In the genomic region with DNA sequence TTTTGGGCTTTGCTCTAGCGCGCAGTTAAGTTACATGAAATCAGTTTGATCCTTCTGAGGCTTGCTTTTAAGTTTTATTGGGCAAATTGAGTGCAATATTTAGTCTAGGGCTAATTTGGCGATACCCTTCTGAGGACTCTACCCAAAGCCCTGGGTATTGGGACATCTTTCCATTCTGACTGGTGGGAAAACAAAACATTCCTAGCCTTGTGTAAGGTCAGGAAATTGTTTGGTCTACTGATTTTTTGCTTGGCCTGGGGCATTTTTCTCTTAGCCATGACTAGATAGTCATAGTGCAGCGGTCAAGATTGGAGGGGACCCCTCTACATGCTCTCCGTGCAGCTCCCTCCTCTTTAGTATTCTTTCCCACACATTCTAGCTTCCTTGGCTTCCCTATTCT, we compare ENCODE assay signal across 24 cellular contexts.
"Had no signal": no experiment of that assay in that cellular context is flagged by ENCODE, and none has a peak within 500 bp of the region (broad histone marks: within the 10 kb centered on the region; RNA-seq: fewer than 3 reads in every experiment).

No MANE protein-coding gene starts in this region.

- H3K36me3 ChIP-seq: esophagus muscularis mucosa, gastroesophageal sphincter, heart left ventricle, left lung, neural progenitor cell, right atrium auricular region, sigmoid colon, spleen, thoracic aorta, tibial nerve, upper lobe of right lung, uterus had no signal

- H2AFZ ChIP-seq: hepatocyte, neural progenitor cell, parathyroid adenoma had no signal

- H3K27me3 ChIP-seq: esophagus muscularis mucosa, foreskin keratinocyte, gastroesophageal sphincter, heart left ventricle, hepatocyte, left lung, neural progenitor cell, right atrium auricular region, sigmoid colon, spleen, tibial nerve, upper lobe of right lung, uterus had no signal

- H3K27ac ChIP-seq: coronary artery, esophagus muscularis mucosa, foreskin keratinocyte, gastroesophageal sphincter, heart left ventricle, hepatocyte, left lung, neural progenitor cell, parathyroid adenoma, right atrium auricular region, sigmoid colon, skin epidermis, spleen, thoracic aorta, tibial nerve, upper lobe of right lung, uterus had no signal

- H3K4me3 ChIP-seq: coronary artery, esophagus muscularis mucosa, gastroesophageal sphincter, heart left ventricle, hepatocyte, left lung, neural progenitor cell, right atrium auricular region, sigmoid colon, skin epidermis, spleen, thoracic aorta, tibial nerve, upper lobe of right lung, uterus had no signal

- H3K9ac ChIP-seq: neural progenitor cell, parathyroid adenoma had no signal

- DNase-seq: dermis blood vessel endothelial cell; effector memory CD4-positive, alpha-beta T cell; foreskin keratinocyte; heart left ventricle; left cardiac atrium; left lung; mesendoderm; midbrain; naive thymus-derived CD4-positive, alpha-beta T cell; sigmoid colon; spleen; stimulated activated CD4-positive, alpha-beta T cell treated with anti-CD3 and anti-CD28 coated beads, Interleukin-4, amount 100 ng/mL, for 4 hours; upper lobe of right lung; uterus had no signal

- H3K4me1 ChIP-seq: heart left ventricle, left lung, neural progenitor cell, parathyroid adenoma, right atrium auricular region, sigmoid colon, spleen, tibial nerve, uterus had no signal

- H3K9me3 ChIP-seq: esophagus muscularis mucosa, gastroesophageal sphincter, heart left ventricle, right atrium auricular region, sigmoid colon, spleen, thoracic aorta, tibial nerve, upper lobe of right lung, uterus had no signal

- H3K79me2 ChIP-seq: hepatocyte, parathyroid adenoma had no signal

- H3K4me2 ChIP-seq: hepatocyte, neural progenitor cell had no signal
